Comparison of ENCODE assay signal across 13 cellular contexts in the genomic region with DNA sequence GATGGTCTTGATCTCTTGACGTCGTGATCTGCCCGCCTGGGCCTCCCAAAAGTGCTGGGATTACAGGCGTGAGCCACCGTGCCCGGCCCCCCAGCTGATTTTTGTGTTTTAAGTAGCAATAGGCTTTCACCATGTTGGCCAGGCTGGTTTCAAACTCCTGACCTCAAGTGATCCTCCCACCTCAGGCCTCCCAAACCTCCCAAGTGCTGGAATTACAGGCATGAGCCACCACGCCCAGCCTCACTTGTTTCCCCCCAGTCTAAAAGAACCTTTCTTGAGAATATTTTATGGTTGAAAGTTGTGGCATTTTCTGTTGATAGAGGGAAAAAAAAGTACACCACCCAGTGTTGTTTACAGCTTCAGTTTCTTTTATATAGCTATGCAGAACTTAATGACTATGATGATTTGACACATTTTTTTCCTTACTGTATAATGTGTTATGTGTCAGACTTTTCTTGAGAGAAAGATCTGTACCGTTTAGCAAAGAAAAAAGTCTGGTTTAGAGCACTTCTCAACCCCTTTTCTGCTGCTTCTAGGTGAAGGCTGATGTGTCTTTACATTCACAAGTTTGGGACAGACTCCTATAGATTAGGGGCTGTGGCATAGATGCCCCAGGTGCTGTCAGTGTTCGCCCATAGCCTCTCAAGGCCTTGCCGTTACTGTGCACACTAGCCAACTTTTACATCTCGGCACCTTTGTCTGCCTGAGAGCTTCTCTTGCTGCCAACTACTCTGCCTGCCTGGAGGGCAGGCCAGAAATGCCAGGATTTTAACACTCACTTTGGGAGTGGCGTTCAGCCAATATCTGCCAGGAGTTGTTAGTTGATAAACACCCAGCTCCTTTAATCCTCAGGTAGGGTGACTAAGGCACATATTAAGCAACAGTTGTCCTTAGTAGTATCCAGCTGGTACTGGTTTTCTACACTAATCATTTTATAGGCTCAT. TPM values are rescaled to one million over a fixed set of nuclear protein-coding genes. Genes with fewer than 3 reads are reported as not detected.
DNase-seq lines count a peak whose midpoint lies in the region; ATAC-seq and TF ChIP-seq lines count a peak whose summit lies in the region.
"Had no signal": no experiment of that assay in that cellular context is flagged by ENCODE, and none has a peak within 500 bp of the region (broad histone marks: within the 10 kb centered on the region; RNA-seq: fewer than 3 reads in every experiment).

No MANE protein-coding gene starts in this region.

- H3F3A ChIP-seq in PC-9 (ENCODE audit: insufficient read depth, low read depth): peaks cover 37% of the 10 kb centered on the region

- H2AFZ ChIP-seq in PC-9: no peak overlapping the region
- H2AFZ ChIP-seq: neural progenitor cell had no signal

- no TSS peak for BruUV-seq in PC-9 (replicated peaks; lab: Mats Ljungman, UMichigan)

- H3K4me2 ChIP-seq in PC-9: peak overlapping the region; percentile 66
- H3K4me2 ChIP-seq: neural progenitor cell had no signal

- DNase-seq in DMS53 (lab: John Stamatoyannopoulos, UW) (peak; percentile 23), DMS53 treated with DMSO at 0.1 percent for 48 hours (lab: John Stamatoyannopoulos, UW; ENCODE audit: unreplicated experiment) (no peak), PC-9 (peak; percentile 84 to 98), fibroblast of pulmonary artery (ENCODE audit: low read depth) (peak; percentile 13), retinal pigment epithelial cell (ENCODE audit: low read depth) (peak; percentile 83), GM20000 (ENCODE audit: low spot score) (no peak), NCI-H526 (lab: John Stamatoyannopoulos, UW) (no peak)
- DNase-seq: 8988T; NCI-H446 treated with DMSO at 0.1 percent for 48 hours; stimulated activated CD4-positive, alpha-beta T cell treated with anti-CD3 and anti-CD28 coated beads, Interleukin-4, amount 100 ng/mL, for 1 hour had no signal

- no peak for TF ChIP-seq CTCF in PC-9 (conservative IDR thresholded peaks at IDR 0.05)
- TF ChIP-seq CTCF in fibroblast of pulmonary artery (IDR thresholded peaks at IDR 0.05; ENCODE audit: low read length, missing control alignments): no peak
- TF ChIP-seq CTCF in retinal pigment epithelial cell (conservative IDR thresholded peaks at IDR 0.05; ENCODE audit: low read depth, low read length): no peak
- no peak for TF ChIP-seq CTCF in GM20000 (IDR thresholded peaks at IDR 0.05; ENCODE audit: extremely low read depth, missing control alignments)

- no peaks in the 10 kb centered on the region; the same call in 1 of the 2 replicates for H3K9me3 ChIP-seq in PC-9 (ENCODE audit: insufficient read depth, low read depth)

- H3K4me1 ChIP-seq in PC-9 (replicated peaks; ENCODE audit: insufficient read depth): peaks cover 52% of the 10 kb centered on the region
- H3K4me1 ChIP-seq: neural progenitor cell had no signal

- H3K27ac ChIP-seq in PC-9: peak overlapping the region; percentile 84
- H3K27ac ChIP-seq: neural progenitor cell had no signal

- CTCF ChIA-PET in PC-9 (lab: Charles Lee): interaction anchor here (0.5 to 0.7 kb wide), 3 partner anchors 37 to 92 kb away, joined by 7 to 30 read pairs (median 15); no protein-coding TSS in a partner anchor

- peaks cover 58% of the 10 kb centered on the region for H3K79me2 ChIP-seq in PC-9 (ENCODE audit: low read depth)

- H3K4me3 ChIP-seq in PC-9: peak overlapping the region; percentile 22; the same call in 1 of the 2 replicates
- H3K4me3 ChIP-seq in fibroblast of pulmonary artery (replicated peaks; ENCODE audit: low read depth, low read length): no peak overlapping the region
- H3K4me3 ChIP-seq in retinal pigment epithelial cell (ENCODE audit: low read length): no peak overlapping the region
- H3K4me3 ChIP-seq: neural progenitor cell had no signal

- POLR2A ChIA-PET in PC-9 (lab: Charles Lee; ENCODE audit: unreplicated experiment): interaction anchor here (0.6 to 0.8 kb wide), 5 partner anchors 51 to 1691 kb away, joined by 3 to 10 read pairs (median 4); no protein-coding TSS in a partner anchor

- H3K27me3 ChIP-seq in PC-9 (ENCODE audit: insufficient read depth, low read depth): no peaks in the 10 kb centered on the region
- H3K27me3 ChIP-seq: neural progenitor cell had no signal

- H3K36me3 ChIP-seq in PC-9 (ENCODE audit: low read depth): peaks cover 8% of the 10 kb centered on the region; the same call in 1 of the 2 replicates
- H3K36me3 ChIP-seq: neural progenitor cell had no signal

- intact Hi-C loops in PC-9 (cut with micrococcal nuclease; ENCODE audit: unreplicated experiment): loop anchor here (2.0 kb wide), 1 partner anchor 113 kb away; no protein-coding TSS in a partner anchor

- H3K9me2 ChIP-seq in PC-9 (ENCODE audit: insufficient read depth): no peaks in the 10 kb centered on the region

- ATAC-seq in HG03520 (IDR thresholded peaks at IDR 0.05; ENCODE audit: unreplicated experiment): no peak

- no peaks in the 10 kb centered on the region for H4K20me1 ChIP-seq in PC-9 (ENCODE audit: insufficient read depth)

RNA-seq across cellular contexts. Expression of a gene that starts 33.0 kb away (rescaled TPM):
- total RNA-seq in PC-9 (2021): not detected in 2 replicates
- total RNA-seq: T-helper 2 cell treated with Interferon-gamma antibody and Interleukin-4, amounts not matched to agents 100 ng/mL and 5 ng/mL, for 36 hours had no signal

RNA-seq across cellular contexts. Expression of a gene that starts 47.6 kb away (rescaled TPM):
- total RNA-seq in PC-9 (2021): 26.5 and 28.8 TPM in 2 replicates

Comparison
In these comparisons a context has a peak if more than half of its experiments do, and no peak if none do; other contexts are left out.
1. DNase-seq: peak in DMS53 (single experiment), PC-9 (2 of 2), fibroblast of pulmonary artery (single experiment) and retinal pigment epithelial cell (single experiment); none in DMS53 treated with DMSO at 0.1 percent for 48 hours (single experiment), GM20000 (single experiment) and NCI-H526 (0 of 2).